10 cellular contexts compared by ENCODE assay signal in the genomic region with DNA sequence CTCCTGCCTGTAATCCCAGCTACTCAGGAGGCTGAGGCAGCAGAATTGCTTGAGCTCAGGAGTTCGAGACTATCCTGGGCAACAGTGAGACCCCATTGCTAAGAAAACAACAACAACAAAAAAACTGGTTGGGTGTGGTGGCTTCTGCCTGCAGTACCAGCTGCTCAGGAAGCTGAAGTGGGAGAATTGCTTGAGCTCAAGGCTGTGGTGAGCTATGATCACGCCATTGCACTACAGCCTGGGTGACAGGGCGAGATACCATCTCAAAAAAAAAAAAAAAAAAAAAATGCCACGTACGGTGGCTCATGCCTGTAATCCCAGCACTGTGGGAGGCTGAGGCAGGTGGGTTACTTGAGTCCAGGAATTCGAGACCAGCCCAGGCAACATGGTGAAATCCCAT.
"Had no signal": no experiment of that assay in that cellular context is flagged by ENCODE, and none has a peak within 500 bp of the region (broad histone marks: within the 10 kb centered on the region; RNA-seq: fewer than 3 reads in every experiment).

No MANE protein-coding gene starts in this region.

- ATAC-seq: heart left ventricle; left lung; stimulated activated naive CD8-positive, alpha-beta T cell treated with anti-CD3 and anti-CD28 coated beads, Interleukin-15, Interleukin-2, amounts not matched to agents 100 U/mL and 50 U/mL, for 24 hours had no signal

- H3K27me3 Mint-ChIP-seq: memory B cell had no signal

- H3K27ac Mint-ChIP-seq: memory B cell had no signal

- H3K4me3 Mint-ChIP-seq: memory B cell, nephron progenitor cell had no signal

- H3K4me1 Mint-ChIP-seq: memory B cell, nephron progenitor cell had no signal

- H3K9me3 Mint-ChIP-seq: memory B cell, nephron progenitor cell had no signal

- DNase-seq: activated CD8-positive, alpha-beta memory T cell treated with anti-CD3 and anti-CD28 coated beads for 24 hours; heart left ventricle; left lung; nephron progenitor cell; sigmoid colon; SK-N-SH; stimulated activated CD4-positive, alpha-beta T cell treated with anti-CD3 and anti-CD28 coated beads, Interleukin-12 subunit alpha, Interleukin-12 subunit beta, amount 100 ng/mL, for 4 hours; stimulated activated CD4-positive, alpha-beta T cell treated with anti-CD3 and anti-CD28 coated beads, Interleukin-2, amount 100 ng/mL, for 48 hours; stimulated activated naive CD8-positive, alpha-beta T cell treated with anti-CD3 and anti-CD28 coated beads, Interleukin-15, Interleukin-2, amounts not matched to agents 100 U/mL and 50 U/mL, for 24 hours had no signal
